Comparison of ENCODE assay signal across 1 cellular context in the genomic region with DNA sequence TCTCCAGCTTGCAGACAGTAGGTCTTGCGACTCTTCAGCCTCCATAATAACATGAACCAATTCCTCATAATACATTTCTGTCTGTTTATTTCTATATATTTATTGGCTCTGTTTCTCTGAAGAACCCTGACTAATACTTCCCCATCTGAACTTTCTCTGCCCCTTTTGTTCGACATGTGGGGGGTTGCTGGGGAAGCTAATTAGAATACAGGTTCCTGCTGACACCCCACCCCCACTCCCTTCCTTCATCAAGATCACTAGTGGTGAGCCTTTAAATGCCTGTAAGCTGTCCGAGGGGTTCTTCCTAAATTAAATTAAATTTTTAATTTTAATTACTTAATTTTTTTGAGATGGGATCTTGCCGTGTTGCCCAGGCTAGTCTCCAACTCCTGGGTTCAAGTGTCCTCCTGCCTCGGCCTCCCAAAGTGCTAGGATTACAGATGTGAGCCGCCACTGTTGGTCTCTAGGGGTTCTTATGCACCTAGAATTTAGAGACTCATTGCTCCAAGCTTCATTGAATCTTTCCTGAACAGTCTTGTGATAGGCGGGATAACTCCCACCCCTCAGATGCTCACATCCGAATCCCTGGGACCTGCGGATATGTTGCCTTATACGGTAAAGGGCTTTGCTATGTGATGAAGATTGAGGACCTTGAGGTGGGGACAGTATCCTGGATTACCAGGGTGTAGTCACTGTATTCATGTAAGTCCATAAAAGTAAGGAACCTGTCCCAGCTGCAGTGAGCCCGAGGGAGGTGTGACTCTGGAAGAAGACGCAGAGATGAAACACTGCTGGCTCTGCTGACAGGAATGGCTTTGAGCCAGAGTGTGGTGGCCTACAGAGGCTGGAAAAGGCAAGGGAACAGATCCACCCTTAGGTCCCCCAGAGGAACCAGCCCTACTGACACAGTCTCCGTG.
TF ChIP-seq lines count a peak whose summit lies in the region.

No MANE protein-coding gene starts in this region.

TF ChIP-seq in IMR-90, 13 proteins besides CTCF, POLR2A, EP300 and RAD21:
- TF ChIP-seq MXI1 (IDR thresholded peaks at IDR 0.05; ENCODE audit: borderline replicate concordance, low read depth, low read length), result no peak
- no peak for TF ChIP-seq NFE2L2 (IDR thresholded peaks at IDR 0.05; ENCODE audit: low read depth, low read length)
- no peak for TF ChIP-seq RFX5 (IDR thresholded peaks at IDR 0.05; ENCODE audit: low read depth, low read length)
- TF ChIP-seq, protein P1, sequence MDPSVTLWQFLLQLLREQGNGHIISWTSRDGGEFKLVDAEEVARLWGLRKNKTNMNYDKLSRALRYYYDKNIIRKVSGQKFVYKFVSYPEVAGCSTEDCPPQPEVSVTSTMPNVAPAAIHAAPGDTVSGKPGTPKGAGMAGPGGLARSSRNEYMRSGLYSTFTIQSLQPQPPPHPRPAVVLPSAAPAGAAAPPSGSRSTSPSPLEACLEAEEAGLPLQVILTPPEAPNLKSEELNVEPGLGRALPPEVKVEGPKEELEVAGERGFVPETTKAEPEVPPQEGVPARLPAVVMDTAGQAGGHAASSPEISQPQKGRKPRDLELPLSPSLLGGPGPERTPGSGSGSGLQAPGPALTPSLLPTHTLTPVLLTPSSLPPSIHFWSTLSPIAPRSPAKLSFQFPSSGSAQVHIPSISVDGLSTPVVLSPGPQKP (IDR thresholded peaks at IDR 0.05; ENCODE audit: borderline replicate concordance, low read depth, low read length), result no peak
- TF ChIP-seq, protein P2, sequence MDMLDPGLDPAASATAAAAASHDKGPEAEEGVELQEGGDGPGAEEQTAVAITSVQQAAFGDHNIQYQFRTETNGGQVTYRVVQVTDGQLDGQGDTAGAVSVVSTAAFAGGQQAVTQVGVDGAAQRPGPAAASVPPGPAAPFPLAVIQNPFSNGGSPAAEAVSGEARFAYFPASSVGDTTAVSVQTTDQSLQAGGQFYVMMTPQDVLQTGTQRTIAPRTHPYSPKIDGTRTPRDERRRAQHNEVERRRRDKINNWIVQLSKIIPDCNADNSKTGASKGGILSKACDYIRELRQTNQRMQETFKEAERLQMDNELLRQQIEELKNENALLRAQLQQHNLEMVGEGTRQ (IDR thresholded peaks at IDR 0.05; ENCODE audit: low read depth, low read length), result no peak
- TF ChIP-seq CEBPB (IDR thresholded peaks at IDR 0.05; ENCODE audit: low read depth, low read length), result no peak
- TF ChIP-seq MAFK (IDR thresholded peaks at IDR 0.05; ENCODE audit: low read depth, low read length), result no peak
- TF ChIP-seq MAZ (IDR thresholded peaks at IDR 0.05; ENCODE audit: borderline replicate concordance, low read depth, low read length), result no peak
- TF ChIP-seq CHD1 (IDR thresholded peaks at IDR 0.05; ENCODE audit: low read depth, low read length), result no peak
- TF ChIP-seq FOS (IDR thresholded peaks at IDR 0.05; ENCODE audit: low read depth, low read length), result no peak
- TF ChIP-seq BHLHE40 (IDR thresholded peaks at IDR 0.05; ENCODE audit: low read depth, low read length), result no peak
- TF ChIP-seq SMC3 (IDR thresholded peaks at IDR 0.05; ENCODE audit: low read depth, low read length), result no peak
- TF ChIP-seq RCOR1 (IDR thresholded peaks at IDR 0.05; ENCODE audit: insufficient replicate concordance, low read length), result no peak
TF ChIP-seq in IMR-90: peak in this region for 0.
